28 cellular contexts compared by ENCODE assay signal in genomic region chr2:202933958-202934357, GRCh38.
"Had no signal": no experiment of that assay in that cellular context is flagged by ENCODE, and none has a peak within 500 bp of the region (broad histone marks: within the 10 kb centered on the region; RNA-seq: fewer than 3 reads in every experiment).

No MANE protein-coding gene starts in this region.

- H3K4me3 Mint-ChIP-seq: activated CD4-positive, alpha-beta T cell treated with anti-CD3 and anti-CD28 coated beads for 36 hours; activated CD4-positive, alpha-beta T cell treated with anti-CD3 and anti-CD28 coated beads, Interleukin-2, amount 10 ng/mL, durations not matched to agents 7 days and 5 days; activated CD8-positive, alpha-beta T cell treated with anti-CD3 and anti-CD28 coated beads for 36 hours; activated naive CD8-positive, alpha-beta T cell; activated T-cell treated with anti-CD3 and anti-CD28 coated beads, Interleukin-2, amount 50 U/mL, for 4 hours; activated T-helper 17 cell treated with anti-CD3 and anti-CD28 coated beads, Interleukin-2, amount 50 U/mL, for 72 hours; central memory CD8-positive, alpha-beta T cell; effector memory CD8-positive, alpha-beta T cell; T-helper 17 cell; T-helper 2 cell treated with Interferon-gamma antibody and Interleukin-4, amounts not matched to agents 5 μg/mL and 100 μg/mL, for 36 hours had no signal

- DNase-seq: activated CD4-positive, alpha-beta T cell treated with anti-CD3 and anti-CD28 coated beads for 36 hours; activated CD4-positive, alpha-beta T cell treated with anti-CD3 and anti-CD28 coated beads, Interleukin-2, amount 10 ng/mL, durations not matched to agents 7 days and 5 days; activated CD4-positive, alpha-beta T cell treated with anti-CD3 and anti-CD28 coated beads, Interleukin-2, amount 50 U/mL, for 48 hours; activated CD4-positive, CD25-positive, alpha-beta regulatory T cell; activated CD4-positive, CD25-positive, alpha-beta regulatory T cell treated with anti-CD3 and anti-CD28 coated beads, Interleukin-2, amount 50 U/mL, for 72 hours; activated CD8-positive, alpha-beta memory T cell treated with anti-CD3 and anti-CD28 coated beads for 24 hours; activated CD8-positive, alpha-beta T cell treated with anti-CD3 and anti-CD28 coated beads for 36 hours; activated effector memory CD4-positive, alpha-beta T cell treated with Interleukin-2 at 50 U/mL for 16 hours; activated gamma-delta T cell treated with Interleukin-2 at 50 U/mL for 16 hours; activated naive CD4-positive, alpha-beta T cell treated with anti-CD3 and anti-CD28 coated beads, Interleukin-2, amount 50 U/mL, for 16 hours; activated naive CD4-positive, alpha-beta T cell treated with Interleukin-2 at 50 U/mL for 16 hours; activated T-cell treated with anti-CD3 and anti-CD28 coated beads, Interleukin-2, amount 50 U/mL, for 4 hours; amniotic stem cell; anterior cingulate cortex; brain microvascular endothelial cell; cortex of kidney; dermis blood vessel endothelial cell; effector CD4-positive, alpha-beta T cell; effector memory CD8-positive, alpha-beta T cell; esophagus squamous epithelium; head of caudate nucleus; T-helper 1 cell; T-helper 17 cell; T1000 had no signal

- H3K4me1 ChIP-seq: esophagus squamous epithelium had no signal

- H3K9me3 Mint-ChIP-seq: activated CD4-positive, alpha-beta T cell treated with anti-CD3 and anti-CD28 coated beads, Interleukin-2, amount 10 ng/mL, durations not matched to agents 7 days and 5 days; activated CD8-positive, alpha-beta T cell treated with anti-CD3 and anti-CD28 coated beads for 36 hours; activated T-cell treated with anti-CD3 and anti-CD28 coated beads, Interleukin-2, amount 50 U/mL, for 4 hours; activated T-helper 17 cell treated with anti-CD3 and anti-CD28 coated beads, Interleukin-2, amount 50 U/mL, for 72 hours; central memory CD8-positive, alpha-beta T cell; effector memory CD8-positive, alpha-beta T cell; T-helper 2 cell treated with Interferon-gamma antibody and Interleukin-4, amounts not matched to agents 5 μg/mL and 100 μg/mL, for 36 hours had no signal

- H3K4me1 Mint-ChIP-seq: activated CD4-positive, alpha-beta T cell treated with anti-CD3 and anti-CD28 coated beads for 36 hours; activated CD4-positive, alpha-beta T cell treated with anti-CD3 and anti-CD28 coated beads, Interleukin-2, amount 10 ng/mL, durations not matched to agents 7 days and 5 days; activated T-helper 17 cell treated with anti-CD3 and anti-CD28 coated beads, Interleukin-2, amount 50 U/mL, for 72 hours had no signal

- H3K27me3 Mint-ChIP-seq: activated CD4-positive, alpha-beta T cell treated with anti-CD3 and anti-CD28 coated beads for 36 hours; activated CD4-positive, alpha-beta T cell treated with anti-CD3 and anti-CD28 coated beads, Interleukin-2, amount 10 ng/mL, durations not matched to agents 7 days and 5 days; activated CD8-positive, alpha-beta T cell treated with anti-CD3 and anti-CD28 coated beads for 36 hours; activated naive CD8-positive, alpha-beta T cell; activated T-helper 17 cell treated with anti-CD3 and anti-CD28 coated beads, Interleukin-2, amount 50 U/mL, for 72 hours; central memory CD8-positive, alpha-beta T cell; effector memory CD8-positive, alpha-beta T cell; T-helper 17 cell had no signal

- H3K27ac ChIP-seq: brain microvascular endothelial cell, esophagus squamous epithelium had no signal

- H3K36me3 ChIP-seq: brain microvascular endothelial cell had no signal

- H3K27ac Mint-ChIP-seq: activated CD4-positive, alpha-beta T cell treated with anti-CD3 and anti-CD28 coated beads for 36 hours; activated CD4-positive, alpha-beta T cell treated with anti-CD3 and anti-CD28 coated beads, Interleukin-2, amount 10 ng/mL, durations not matched to agents 7 days and 5 days; activated CD8-positive, alpha-beta T cell treated with anti-CD3 and anti-CD28 coated beads for 36 hours; activated naive CD8-positive, alpha-beta T cell; activated T-helper 17 cell treated with anti-CD3 and anti-CD28 coated beads, Interleukin-2, amount 50 U/mL, for 72 hours; T-helper 17 cell; T-helper 2 cell treated with Interferon-gamma antibody and Interleukin-4, amounts not matched to agents 5 μg/mL and 100 μg/mL, for 36 hours had no signal

- H3K9me3 ChIP-seq: esophagus squamous epithelium had no signal

- H3K4me3 ChIP-seq: esophagus squamous epithelium had no signal

- H3K27me3 ChIP-seq: brain microvascular endothelial cell, esophagus squamous epithelium had no signal
